In genomic region chr2:231713738-231714638, GRCh38 we compare ENCODE assay signal across 9 cellular contexts. TPM values are rescaled to one million over a fixed set of nuclear protein-coding genes. Genes with fewer than 3 reads are reported as not detected.
A peak's percentile ranks its signal among the peaks of the same experiment; 100 is the strongest.
DNase-seq lines count a peak whose midpoint lies in the region; ATAC-seq, FAIRE-seq and TF ChIP-seq lines count a peak whose summit lies in the region.
"Had no signal": no experiment of that assay in that cellular context is flagged by ENCODE, and none has a peak within 500 bp of the region (broad histone marks: within the 10 kb centered on the region; RNA-seq: fewer than 3 reads in every experiment).

No MANE protein-coding gene starts in this region.

- H3K27ac ChIP-seq in HEK293 (ENCODE audit: extremely low read depth, low read depth, low read length) (peak overlapping the region; percentile 32), WERI-Rb-1 (peak overlapping the region; percentile 51)

- TF ChIP-seq CTCF in HEK293 (tag by site-specific recombination; IDR thresholded peaks at IDR 0.05): peak; percentile 98
- TF ChIP-seq CTCF in WERI-Rb-1 (IDR thresholded peaks at IDR 0.05; ENCODE audit: low read depth, low read length): peak; percentile 93
- peak; percentile 97 for TF ChIP-seq CTCF in bronchial epithelial cell (IDR thresholded peaks at IDR 0.05; ENCODE audit: insufficient read depth, low read length, severe bottlenecking)

- H3K27me3 ChIP-seq in WERI-Rb-1 (ENCODE audit: insufficient read depth, low read depth, severe bottlenecking) (no peaks in the 10 kb centered on the region), bronchial epithelial cell (ENCODE audit: control insufficient read depth, insufficient read depth, low read length) (no peaks in the 10 kb centered on the region)

- CTCF ChIA-PET in HEK293 (lab: Yijun Ruan, JAX): interaction anchor here (0.6 to 5.8 kb wide), 32 partner anchors 8 to 714 kb away, joined by 3 to 182 read pairs (median 7); partner anchors contain the start of gene COPS7B

- no peak for ATAC-seq in GM18873 (IDR thresholded peaks at IDR 0.05; ENCODE audit: low FRiP score, unreplicated experiment)

- DNase-seq in COLO829 (ENCODE audit: low spot score) (peak; percentile 89), NCI-H2196 treated with DMSO at 0.1 percent for 48 hours (lab: John Stamatoyannopoulos, UW; ENCODE audit: unreplicated experiment) (peak; percentile 79), WERI-Rb-1 (peak; percentile 87), bronchial epithelial cell (ENCODE audit: low read depth) (peak; percentile 76), inferior parietal cortex (ENCODE audit: extremely low spot score) (peak; percentile 77)
- DNase-seq in stimulated activated CD4-positive, alpha-beta T cell treated with anti-CD3 and anti-CD28 coated beads, Interleukin-12 subunit alpha, Interleukin-12 subunit beta, amount 100 ng/mL, for 24 hours (ENCODE audit: low read depth in 2 of 2): peak; percentile 72 to 91

- no peaks in the 10 kb centered on the region for H3K9me3 ChIP-seq in HEK293 (ENCODE audit: control insufficient read depth, insufficient read depth, low read depth, low read length)
- H3K9me3 ChIP-seq in WERI-Rb-1 (ENCODE audit: severe bottlenecking): peaks cover 2% of the 10 kb centered on the region

- peaks cover 10% of the 10 kb centered on the region for H3K4me1 ChIP-seq in HEK293 (ENCODE audit: control insufficient read depth, insufficient read depth, low read length)

- POLR2A ChIA-PET in HEK293 (lab: Yijun Ruan, JAX): interaction anchor here (0.5 to 2.5 kb wide), 16 partner anchors 7 to 1792 kb away, joined by 3 to 29 read pairs (median 4); partner anchors contain the start of genes COPS7B, NCL, PDE6D and TRIP12

- peak; percentile 18 for FAIRE-seq in bronchial epithelial cell (lab: Jason Lieb, UNC)
- FAIRE-seq: endometrium had no signal

- H3K36me3 ChIP-seq in HEK293 (ENCODE audit: control insufficient read depth in 2 of 2, insufficient read depth in 1 of 2, low read length in 2 of 2): peaks cover 6 to 53% of the 10 kb centered on the region in 2 experiments; a peak in 2 of 3 replicates
- H3K36me3 ChIP-seq in WERI-Rb-1: peaks cover 53% of the 10 kb centered on the region
- peaks cover 14% of the 10 kb centered on the region for H3K36me3 ChIP-seq in bronchial epithelial cell (ENCODE audit: control insufficient read depth, insufficient read depth, low read length)

- no peak overlapping the region for H3K4me3 ChIP-seq in HEK293 (ENCODE audit: low read depth, low read length)
- H3K4me3 ChIP-seq in WERI-Rb-1 (ENCODE audit: low read depth, low read length): no peak overlapping the region
- no peak overlapping the region for H3K4me3 ChIP-seq in bronchial epithelial cell (ENCODE audit: low read depth, low read length)

TF ChIP-seq in HEK293, 187 proteins besides CTCF, POLR2A, EP300 and RAD21 (continues in another document):
- TF ChIP-seq KLF1 (tag by site-specific recombination; IDR thresholded peaks at IDR 0.05): no peak; the same call in 1 of the 2 replicates
- TF ChIP-seq ZNF221 (tag by site-specific recombination; IDR thresholded peaks at IDR 0.05; ENCODE audit: borderline replicate concordance): no peak
- no peak for TF ChIP-seq ZNF521 (tag by site-specific recombination; IDR thresholded peaks at IDR 0.05)
- TF ChIP-seq SP2 (tag by site-specific recombination; IDR thresholded peaks at IDR 0.05): peak; percentile 33; the same call in 1 of the 2 replicates
- no peak for TF ChIP-seq ZNF558 (tag by site-specific recombination; IDR thresholded peaks at IDR 0.05)
- 0 out of 2 replicates have a peak, but pooled peaks have one; percentile 42 for TF ChIP-seq ZNF837 (tag by site-specific recombination; IDR thresholded peaks at IDR 0.05)
- TF ChIP-seq ZNF776 (tag by site-specific recombination; IDR thresholded peaks at IDR 0.05; ENCODE audit: borderline replicate concordance): no peak
- no peak for TF ChIP-seq ZNF280C (tag by site-specific recombination; IDR thresholded peaks at IDR 0.05)
- TF ChIP-seq ZNF366 (tag by site-specific recombination; conservative IDR thresholded peaks at IDR 0.05): no peak; the same call in 1 of the 2 replicates
- no peak for TF ChIP-seq ZNF670 (tag by site-specific recombination; IDR thresholded peaks at IDR 0.05; ENCODE audit: low read depth)
- peak; percentile 73; the same call in 1 of the 2 replicates for TF ChIP-seq ZNF639 (tag by site-specific recombination; IDR thresholded peaks at IDR 0.05)
- TF ChIP-seq ZNF239 (tag by site-specific recombination; IDR thresholded peaks at IDR 0.05): no peak
- TF ChIP-seq PRDM6 (tag by site-specific recombination; IDR thresholded peaks at IDR 0.05): no peak
- peak; percentile 40; the same call in 1 of the 2 replicates for TF ChIP-seq ZNF394 (tag by site-specific recombination; IDR thresholded peaks at IDR 0.05; ENCODE audit: borderline replicate concordance)

RNA-seq across cellular contexts. Expression of gene PTMA, which starts 5.7 kb away (rescaled TPM):
- total RNA-seq in bronchial epithelial cell: 348 and 388 TPM in 2 replicates
